ENCODE assay signal across 22 cellular contexts in the genomic region with DNA sequence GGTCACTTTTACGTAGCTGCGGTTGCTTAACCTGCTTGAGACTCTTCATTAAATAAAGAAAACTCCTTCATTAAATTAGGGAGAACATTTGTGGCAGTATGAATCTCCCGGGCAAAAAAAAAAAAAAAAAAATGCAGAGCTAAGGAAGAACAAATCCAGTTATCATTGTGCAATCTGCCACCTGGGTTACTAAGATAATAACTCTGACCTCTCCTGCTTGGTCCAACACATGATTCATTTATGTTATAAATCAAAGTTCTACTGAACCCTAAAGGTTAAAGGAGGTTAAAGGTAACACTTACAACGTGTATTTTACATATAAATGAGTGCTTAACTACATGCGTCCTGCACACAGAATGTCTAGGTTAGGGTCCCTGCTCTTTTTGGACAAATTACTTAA. TPM values are rescaled to one million over a fixed set of nuclear protein-coding genes. Genes with fewer than 3 reads are reported as not detected.
DNase-seq lines count a peak whose midpoint lies in the region; ATAC-seq and TF ChIP-seq lines count a peak whose summit lies in the region.
"Had no signal": no experiment of that assay in that cellular context is flagged by ENCODE, and none has a peak within 500 bp of the region (broad histone marks: within the 10 kb centered on the region; RNA-seq: fewer than 3 reads in every experiment).

No MANE protein-coding gene starts in this region.

- peaks cover 19% of the 10 kb centered on the region for H3K4me1 ChIP-seq in Caco-2
- peaks cover 5% of the 10 kb centered on the region for H3K4me1 ChIP-seq in RWPE2 (ENCODE audit: insufficient read depth, poor library complexity, severe bottlenecking)
- H3K4me1 ChIP-seq in smooth muscle cell (ENCODE audit: low read depth), result peaks cover 16% of the 10 kb centered on the region

- H3K9me3 ChIP-seq in Caco-2, result no peaks in the 10 kb centered on the region
- H3K9me3 ChIP-seq in RWPE2 (ENCODE audit: severe bottlenecking), result no peaks in the 10 kb centered on the region
- H3K9me3 ChIP-seq in smooth muscle cell (replicated peaks; ENCODE audit: low read depth), result no peaks in the 10 kb centered on the region
- H3K9me3 ChIP-seq: right atrium auricular region had no signal

- no peaks in the 10 kb centered on the region for H3K27me3 Mint-ChIP-seq in Caco-2 (ENCODE audit: insufficient read depth, unreplicated experiment)
- H3K27me3 Mint-ChIP-seq in activated naive CD8-positive, alpha-beta T cell treated with anti-CD3 and anti-CD28 coated beads, Interleukin-2, amount 50 U/mL, for 24 hours, result no peaks in the 10 kb centered on the region
- H3K27me3 Mint-ChIP-seq: activated T-cell treated with anti-CD3 and anti-CD28 coated beads, Interleukin-2, amount 50 U/mL, for 24 hours; naive B cell had no signal

- H3K4me3 ChIP-seq in Caco-2 (ENCODE audit: low read depth, low read length) (no peak overlapping the region), RWPE2 (ENCODE audit: severe bottlenecking) (no peak overlapping the region), fibroblast of villous mesenchyme (ENCODE audit: low read depth, low read length) (no peak overlapping the region), smooth muscle cell (no peak overlapping the region)
- H3K4me3 ChIP-seq: GM12878, right atrium auricular region had no signal

- no peak overlapping the region for H3K4me3 Mint-ChIP-seq in Caco-2 (ENCODE audit: unreplicated experiment)
- no peak overlapping the region for H3K4me3 Mint-ChIP-seq in activated naive CD8-positive, alpha-beta T cell treated with anti-CD3 and anti-CD28 coated beads, Interleukin-2, amount 50 U/mL, for 24 hours
- H3K4me3 Mint-ChIP-seq: activated naive CD4-positive, alpha-beta T cell treated with anti-CD3 and anti-CD28 coated beads, Interleukin-2, amount 10 ng/mL, durations not matched to agents 7 days and 5 days; activated T-cell treated with anti-CD3 and anti-CD28 coated beads, Interleukin-2, amount 50 U/mL, for 24 hours; endodermal cell had no signal

- peak overlapping the region; percentile 95 for H3K4me2 ChIP-seq in smooth muscle cell

- no peak overlapping the region for H3K9ac ChIP-seq in smooth muscle cell (ENCODE audit: low read depth)

- ATAC-seq in RWPE2 (ENCODE audit: low read depth) (no peak), GM18870 (IDR thresholded peaks at IDR 0.05; ENCODE audit: unreplicated experiment) (no peak)
- ATAC-seq in activated naive CD8-positive, alpha-beta T cell treated with anti-CD3 and anti-CD28 coated beads, Interleukin-2, amount 50 U/mL, for 24 hours, result no peak
- ATAC-seq: GM12878 had no signal

- CTCF ChIA-PET in Caco-2 (lab: Charles Lee), result interaction anchor here (2.2 to 6.1 kb wide), 3 partner anchors 71 to 267 kb away, joined by 18 to 84 read pairs (median 20); no protein-coding TSS in a partner anchor

- H3K27ac ChIP-seq in RWPE2 (ENCODE audit: poor library complexity, severe bottlenecking) (peak overlapping the region; percentile 4), smooth muscle cell (ENCODE audit: low read depth) (peak overlapping the region; percentile 10)
- H3K27ac ChIP-seq: right atrium auricular region had no signal

- peaks cover 35% of the 10 kb centered on the region for H3K4me1 Mint-ChIP-seq in Caco-2 (ENCODE audit: low read depth, unreplicated experiment)
- peaks cover 34% of the 10 kb centered on the region for H3K4me1 Mint-ChIP-seq in activated naive CD8-positive, alpha-beta T cell treated with anti-CD3 and anti-CD28 coated beads, Interleukin-2, amount 50 U/mL, for 24 hours

- no peaks in the 10 kb centered on the region for H3F3A ChIP-seq in smooth muscle cell (ENCODE audit: low read depth)

- TF ChIP-seq CTCF in Caco-2 (IDR thresholded peaks at IDR 0.05; ENCODE audit: insufficient read depth in 1 of 2, low read depth in 1 of 2, low read length in 1 of 2, severe bottlenecking in 1 of 2, unreplicated experiment in 1 of 2) (no peak), RWPE2 (IDR thresholded peaks at IDR 0.05; ENCODE audit: poor library complexity, severe bottlenecking) (no peak), fibroblast of villous mesenchyme (IDR thresholded peaks at IDR 0.05; ENCODE audit: insufficient read depth, low read depth, low read length) (no peak), smooth muscle cell (IDR thresholded peaks at IDR 0.05; ENCODE audit: borderline replicate concordance, insufficient read depth, poor library complexity, severe bottlenecking) (no peak)

- peaks cover 32% of the 10 kb centered on the region for H4K20me1 ChIP-seq in smooth muscle cell (ENCODE audit: low read depth)

- H3K9me3 Mint-ChIP-seq in Caco-2 (ENCODE audit: unreplicated experiment), result no peaks in the 10 kb centered on the region
- no peaks in the 10 kb centered on the region for H3K9me3 Mint-ChIP-seq in activated naive CD8-positive, alpha-beta T cell treated with anti-CD3 and anti-CD28 coated beads, Interleukin-2, amount 50 U/mL, for 24 hours
- H3K9me3 Mint-ChIP-seq: activated naive CD4-positive, alpha-beta T cell treated with anti-CD3 and anti-CD28 coated beads, Interleukin-2, amount 10 ng/mL, durations not matched to agents 7 days and 5 days; activated T-cell treated with anti-CD3 and anti-CD28 coated beads, Interleukin-2, amount 50 U/mL, for 24 hours; CD8-positive, alpha-beta memory T cell; endodermal cell; naive B cell had no signal

- peaks cover 68% of the 10 kb centered on the region for H3K79me2 ChIP-seq in smooth muscle cell (ENCODE audit: low read depth)

- no peak overlapping the region for H2AFZ ChIP-seq in smooth muscle cell (ENCODE audit: low read depth)

- no peak for DNase-seq in Caco-2
- DNase-seq in RWPE2 (ENCODE audit: low spot score), result no peak
- DNase-seq in fibroblast of villous mesenchyme (ENCODE audit: low read depth), result peak; percentile 47
- no peak for DNase-seq in smooth muscle cell (lab: John Stamatoyannopoulos, UW; ENCODE audit: unreplicated experiment)
- DNase-seq in epidermal melanocyte (ENCODE audit: insufficient read length, low spot score), result no peak
- no peak for DNase-seq in activated naive CD8-positive, alpha-beta T cell treated with anti-CD3 and anti-CD28 coated beads, Interleukin-2, amount 50 U/mL, for 24 hours
- DNase-seq in head of caudate nucleus, result no peak
- DNase-seq: activated CD4-positive, alpha-beta T cell treated with anti-CD3 and anti-CD28 coated beads for 1 hour; activated T-cell treated with anti-CD3 and anti-CD28 coated beads, Interleukin-2, amount 50 U/mL, for 24 hours; aorta; CD8-positive, alpha-beta memory T cell; DMS79; islet precursor cell; naive B cell; NCI-H1436; NCI-H526; SHP77 had no signal

- WGBS in smooth muscle cell (ENCODE audit: low lambda C conversion rate), result 67% methylated on average over 5 of the region's 5 CpGs

- intact Hi-C loops in Caco-2 (cut with micrococcal nuclease; ENCODE audit: unreplicated experiment), result loop anchor here (5.0 kb wide), 1 partner anchor 400 kb away; the partner anchor contains the start of gene FLVCR2
- intact Hi-C loops in head of caudate nucleus (cut with DNase I), result no loop called here

- no peaks in the 10 kb centered on the region for H3K36me3 Mint-ChIP-seq in Caco-2 (ENCODE audit: insufficient read depth, unreplicated experiment)
- H3K36me3 Mint-ChIP-seq in activated naive CD8-positive, alpha-beta T cell treated with anti-CD3 and anti-CD28 coated beads, Interleukin-2, amount 50 U/mL, for 24 hours (ENCODE audit: low read depth), result no peaks in the 10 kb centered on the region
- H3K36me3 Mint-ChIP-seq: activated naive CD4-positive, alpha-beta T cell treated with anti-CD3 and anti-CD28 coated beads, Interleukin-2, amount 10 ng/mL, durations not matched to agents 7 days and 5 days; naive B cell had no signal

- no TSS peak for BruUV-seq in Caco-2 (replicated peaks; lab: Mats Ljungman, UMichigan)

- no peaks in the 10 kb centered on the region for H3K36me3 ChIP-seq in Caco-2 (ENCODE audit: control insufficient read depth, insufficient read depth, low read length)
- no peaks in the 10 kb centered on the region for H3K36me3 ChIP-seq in RWPE2 (ENCODE audit: low read depth)
- H3K36me3 ChIP-seq in smooth muscle cell (ENCODE audit: low read depth), result no peaks in the 10 kb centered on the region
- H3K36me3 ChIP-seq: right atrium auricular region had no signal

- H3K27ac Mint-ChIP-seq in Caco-2 (ENCODE audit: unreplicated experiment), result peak overlapping the region; percentile 25
- no peak overlapping the region for H3K27ac Mint-ChIP-seq in activated naive CD8-positive, alpha-beta T cell treated with anti-CD3 and anti-CD28 coated beads, Interleukin-2, amount 50 U/mL, for 24 hours
- H3K27ac Mint-ChIP-seq: activated naive CD4-positive, alpha-beta T cell treated with anti-CD3 and anti-CD28 coated beads, Interleukin-2, amount 10 ng/mL, durations not matched to agents 7 days and 5 days; endodermal cell had no signal

- POLR2A ChIA-PET in Caco-2 (lab: Charles Lee), result interaction anchor here (0.6 to 0.7 kb wide), 4 partner anchors 10 to 317 kb away, joined by 4 to 14 read pairs (median 6); no protein-coding TSS in a partner anchor

- no peaks in the 10 kb centered on the region for H3K27me3 ChIP-seq in Caco-2 (replicated peaks; ENCODE audit: control insufficient read depth, insufficient read depth, low read length)
- no peaks in the 10 kb centered on the region for H3K27me3 ChIP-seq in RWPE2 (ENCODE audit: insufficient read depth, poor library complexity, severe bottlenecking)
- no peaks in the 10 kb centered on the region for H3K27me3 ChIP-seq in smooth muscle cell (ENCODE audit: low read depth)
- H3K27me3 ChIP-seq: right atrium auricular region had no signal

RNA-seq across cellular contexts. Expression of gene TGFB3, which starts 4.3 kb away (rescaled TPM):
- total RNA-seq in Caco-2 (2022) (10.2 and 12.4 TPM in 2 replicates), fibroblast of villous mesenchyme (7.7 and 14.2 TPM in 2 replicates), smooth muscle cell (63.4 and 77.5 TPM in 2 replicates)
- 103 and 119 TPM in 2 replicates for polyA plus RNA-seq in smooth muscle cell

RNA-seq across cellular contexts. Expression of gene IFT43, which starts 8.0 kb away (rescaled TPM):
- 16.1 and 19.5 TPM in 2 replicates for total RNA-seq in Caco-2 (2022)
- 37.4 and 51.0 TPM in 2 replicates for total RNA-seq in fibroblast of villous mesenchyme
- total RNA-seq in smooth muscle cell, result 46.5 and 46.9 TPM in 2 replicates
- polyA plus RNA-seq in smooth muscle cell, result 63.0 and 64.7 TPM in 2 replicates
